ENCODE assay signal across 29 cellular contexts in the genomic region with DNA sequence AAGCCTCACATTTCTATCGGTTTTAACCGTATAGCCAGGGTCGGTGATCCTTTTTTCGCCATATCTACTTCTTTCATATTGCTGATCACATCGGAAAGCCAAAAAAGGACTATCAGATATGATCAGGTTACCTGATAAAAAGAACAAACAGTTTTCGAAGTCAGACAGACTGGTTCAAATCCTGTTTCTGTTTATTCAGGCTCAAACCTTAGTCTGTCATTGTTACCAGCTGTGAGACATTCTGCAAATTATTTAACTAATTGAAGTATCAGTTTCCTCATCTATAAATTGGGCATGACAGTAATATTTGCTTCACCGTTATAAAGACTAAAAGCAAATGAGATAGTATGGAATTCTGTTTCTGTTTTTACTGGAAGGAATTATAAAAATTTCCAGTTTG.
"Had no signal": no experiment of that assay in that cellular context is flagged by ENCODE, and none has a peak within 500 bp of the region (broad histone marks: within the 10 kb centered on the region; RNA-seq: fewer than 3 reads in every experiment).

No MANE protein-coding gene starts in this region.

- H3K4me1 Mint-ChIP-seq: central memory CD8-positive, alpha-beta T cell had no signal

- H3K9me3 Mint-ChIP-seq: activated CD4-positive, alpha-beta memory T cell treated with anti-CD3 and anti-CD28 coated beads for 36 hours; activated naive CD4-positive, alpha-beta T cell treated with anti-CD3 and anti-CD28 coated beads for 36 hours; activated T-helper 2 cell treated with anti-CD3 and anti-CD28 coated beads, Interferon-gamma antibody, Interleukin-2, Interleukin-4, amounts not matched to agents 10 μg/mL and 5 μg/mL and 100 μg/mL, durations not matched to agents 14 hours and 24 hours and 36 hours; central memory CD8-positive, alpha-beta T cell; dendritic cell treated with granulocyte-macrophage colony-stimulating factor and Interleukin-4, amounts not matched to agents 40 ng/mL and 50 ng/mL, for 4 days; endodermal cell had no signal

- H3K9me3 ChIP-seq: gastrocnemius medialis, heart left ventricle had no signal

- ATAC-seq: activated CD4-positive, alpha-beta T cell treated with anti-CD3 and anti-CD28 coated beads for 36 hours; activated CD8-positive, alpha-beta memory T cell treated with anti-CD3 and anti-CD28 coated beads, Interleukin-2, amount 10 ng/mL, durations not matched to agents 7 days and 5 days; activated CD8-positive, alpha-beta T cell treated with anti-CD3 and anti-CD28 coated beads, Interleukin-2, amount 10 ng/mL, durations not matched to agents 7 days and 5 days; esophagus mucosa; gastrocnemius medialis; heart left ventricle had no signal

- H3K4me3 ChIP-seq: coronary artery, dorsolateral prefrontal cortex, gastrocnemius medialis, heart left ventricle had no signal

- H3K4me3 Mint-ChIP-seq: activated CD4-positive, alpha-beta memory T cell treated with anti-CD3 and anti-CD28 coated beads for 36 hours; activated CD4-positive, alpha-beta T cell treated with anti-CD3 and anti-CD28 coated beads for 36 hours; activated CD4-positive, alpha-beta T cell treated with anti-CD3 and anti-CD28 coated beads, Interleukin-2, amount 10 ng/mL, durations not matched to agents 24 days and 14 days; activated CD8-positive, alpha-beta memory T cell treated with anti-CD3 and anti-CD28 coated beads, Interleukin-2, amount 10 ng/mL, durations not matched to agents 7 days and 5 days; activated CD8-positive, alpha-beta T cell treated with anti-CD3 and anti-CD28 coated beads, Interleukin-2, amount 10 ng/mL, durations not matched to agents 7 days and 5 days; activated naive CD4-positive, alpha-beta T cell treated with anti-CD3 and anti-CD28 coated beads for 36 hours; activated naive CD8-positive, alpha-beta T cell; activated T-helper 1 cell treated with anti-CD3 and anti-CD28 coated beads, Interleukin-12 subunit alpha, Interleukin-12 subunit beta, Interleukin-2, Interleukin-4 antibody, amounts not matched to agents 30 ng/mL and 10 ng/mL and 1 ng/mL, durations not matched to agents 14 hours and 24 hours and 36 hours; central memory CD8-positive, alpha-beta T cell; dendritic cell treated with granulocyte-macrophage colony-stimulating factor and Interleukin-4, amounts not matched to agents 40 ng/mL and 50 ng/mL, for 4 days; endodermal cell had no signal

- H3K27ac Mint-ChIP-seq: activated CD4-positive, alpha-beta T cell treated with anti-CD3 and anti-CD28 coated beads for 36 hours; activated CD4-positive, alpha-beta T cell treated with anti-CD3 and anti-CD28 coated beads, Interleukin-2, amount 10 ng/mL, durations not matched to agents 24 days and 14 days; activated CD8-positive, alpha-beta memory T cell treated with anti-CD3 and anti-CD28 coated beads, Interleukin-2, amount 10 ng/mL, durations not matched to agents 7 days and 5 days; activated CD8-positive, alpha-beta T cell treated with anti-CD3 and anti-CD28 coated beads, Interleukin-2, amount 10 ng/mL, durations not matched to agents 7 days and 5 days; activated naive CD4-positive, alpha-beta T cell treated with anti-CD3 and anti-CD28 coated beads for 36 hours; activated naive CD8-positive, alpha-beta T cell; activated T-helper 1 cell treated with anti-CD3 and anti-CD28 coated beads, Interleukin-12 subunit alpha, Interleukin-12 subunit beta, Interleukin-2, Interleukin-4 antibody, amounts not matched to agents 30 ng/mL and 10 ng/mL and 1 ng/mL, durations not matched to agents 14 hours and 24 hours and 36 hours; activated T-helper 2 cell treated with anti-CD3 and anti-CD28 coated beads, Interferon-gamma antibody, Interleukin-2, Interleukin-4, amounts not matched to agents 10 μg/mL and 5 μg/mL and 100 μg/mL, durations not matched to agents 14 hours and 24 hours and 36 hours; dendritic cell treated with granulocyte-macrophage colony-stimulating factor and Interleukin-4, amounts not matched to agents 40 ng/mL and 50 ng/mL, for 4 days; endodermal cell had no signal

- H3K27me3 ChIP-seq: brain microvascular endothelial cell, gastrocnemius medialis, heart left ventricle had no signal

- H3K27me3 Mint-ChIP-seq: activated CD4-positive, alpha-beta memory T cell treated with anti-CD3 and anti-CD28 coated beads for 36 hours; activated CD4-positive, alpha-beta T cell treated with anti-CD3 and anti-CD28 coated beads for 36 hours; activated CD4-positive, alpha-beta T cell treated with anti-CD3 and anti-CD28 coated beads, Interleukin-2, amount 10 ng/mL, durations not matched to agents 24 days and 14 days; activated naive CD8-positive, alpha-beta T cell; dendritic cell treated with granulocyte-macrophage colony-stimulating factor and Interleukin-4, amounts not matched to agents 40 ng/mL and 50 ng/mL, for 4 days had no signal

- DNase-seq: activated CD4-positive, alpha-beta memory T cell treated with anti-CD3 and anti-CD28 coated beads for 36 hours; activated CD4-positive, alpha-beta T cell treated with anti-CD3 and anti-CD28 coated beads for 36 hours; activated CD4-positive, alpha-beta T cell treated with anti-CD3 and anti-CD28 coated beads, Interleukin-2, amount 10 ng/mL, durations not matched to agents 24 days and 14 days; activated CD4-positive, CD25-positive, alpha-beta regulatory T cell; activated CD4-positive, CD25-positive, alpha-beta regulatory T cell treated with anti-CD3 and anti-CD28 coated beads, Interleukin-2, amount 50 U/mL, for 72 hours; activated CD8-positive, alpha-beta memory T cell treated with anti-CD3 and anti-CD28 coated beads, Interleukin-2, amount 10 ng/mL, durations not matched to agents 7 days and 5 days; activated CD8-positive, alpha-beta memory T cell treated with anti-CD3 and anti-CD28 coated beads, Interleukin-2, amount 50 U/mL, for 4 hours; activated CD8-positive, alpha-beta T cell treated with anti-CD3 and anti-CD28 coated beads, Interleukin-2, amount 10 ng/mL, durations not matched to agents 7 days and 5 days; activated effector memory CD4-positive, alpha-beta T cell treated with anti-CD3 and anti-CD28 coated beads, Interleukin-2, amount 50 U/mL, for 16 hours; activated naive CD4-positive, alpha-beta T cell treated with anti-CD3 and anti-CD28 coated beads for 36 hours; activated T-cell treated with anti-CD3 and anti-CD28 coated beads, Interleukin-2, amount 50 U/mL, for 1 hour; activated T-cell treated with anti-CD3 and anti-CD28 coated beads, Interleukin-2, amount 50 U/mL, for 48 hours; amniotic stem cell; anterior cingulate cortex; brain microvascular endothelial cell; dorsolateral prefrontal cortex; effector memory CD4-positive, alpha-beta T cell; endodermal cell; foreskin fibroblast; gastrocnemius medialis; glutamatergic neuron; heart left ventricle had no signal

- H3K27ac ChIP-seq: brain microvascular endothelial cell, coronary artery, dorsolateral prefrontal cortex, gastrocnemius medialis, heart left ventricle had no signal

- H3K36me3 Mint-ChIP-seq: activated CD8-positive, alpha-beta memory T cell treated with anti-CD3 and anti-CD28 coated beads, Interleukin-2, amount 10 ng/mL, durations not matched to agents 7 days and 5 days; activated naive CD8-positive, alpha-beta T cell had no signal

- H3K36me3 ChIP-seq: brain microvascular endothelial cell, gastrocnemius medialis, heart left ventricle had no signal
